ENCODE assay signal across 8 cellular contexts in genomic region chr6:116667620-116668019, GRCh38. TPM values are rescaled to one million over a fixed set of nuclear protein-coding genes. Genes with fewer than 3 reads are reported as not detected.
DNase-seq lines count a peak whose midpoint lies in the region; ATAC-seq, FAIRE-seq and TF ChIP-seq lines count a peak whose summit lies in the region.

No MANE protein-coding gene starts in this region.

- in situ Hi-C loops in HepG2 (cut with HindIII; ENCODE audit: extremely low pct_ligation_motif_present, low pct_unique_long_range_greater_than_20kb) = loop anchor here (25.0 kb wide), 1 partner anchor 380 kb away; the partner anchor contains the start of gene TSPYL1

- peaks cover 13% of the 10 kb centered on the region for H3K27me3 Mint-ChIP-seq in activated CD8-positive, alpha-beta T cell treated with anti-CD3 and anti-CD28 coated beads, Interleukin-2, amount 10 ng/mL, durations not matched to agents 7 days and 5 days (ENCODE audit: low read depth)

- H3K4me1 ChIP-seq in HUES48 (ENCODE audit: control insufficient read depth, insufficient read depth, low read length) (peaks cover 7% of the 10 kb centered on the region; the same call in 1 of the 2 replicates), HepG2 (ENCODE audit: insufficient read depth, low read length) (peaks cover 41% of the 10 kb centered on the region)

- H3K36me3 ChIP-seq in HUES48 (ENCODE audit: control insufficient read depth, insufficient read depth, low read length) (no peaks in the 10 kb centered on the region), HepG2 (replicated peaks in 1 of 2; ENCODE audit: control insufficient read depth in 1 of 2, insufficient read depth in 2 of 2, low read length in 2 of 2) (no peaks in the 10 kb centered on the region)

- no peak for ATAC-seq in activated CD8-positive, alpha-beta T cell treated with anti-CD3 and anti-CD28 coated beads, Interleukin-2, amount 10 ng/mL, durations not matched to agents 7 days and 5 days
- ATAC-seq in HepG2 (no peak), HG02840 (IDR thresholded peaks at IDR 0.05; ENCODE audit: low FRiP score, unreplicated experiment) (no peak), HG03039 (IDR thresholded peaks at IDR 0.05; ENCODE audit: unreplicated experiment) (no peak)

- H3K4me2 ChIP-seq in HepG2 (ENCODE audit: low read depth, low read length) = peak overlapping the region; percentile 93

- H3K4me3 ChIP-seq in HUES48 (ENCODE audit: low read depth, low read length) (peak overlapping the region; percentile 99), HepG2 (replicated peaks in 1 of 3; ENCODE audit: insufficient read depth in 1 of 3, low read depth in 2 of 3, low read length in 3 of 3) (peak overlapping the region; percentile 91 to 100 (median 94))

- POLR2A ChIA-PET in activated CD8-positive, alpha-beta T cell treated with anti-CD3 and anti-CD28 coated beads, Interleukin-2, amount 10 ng/mL, durations not matched to agents 7 days and 5 days (lab: Charles Lee) = interaction anchor here (1.4 to 1.9 kb wide), 3 partner anchors 11 to 14 kb away, joined by 3 to 12 read pairs (median 3); partner anchors contain the start of gene KPNA5
- POLR2A ChIA-PET in HepG2 (lab: Yijun Ruan, JAX) = interaction anchor here (1.1 to 1.3 kb wide), 3 partner anchors 11 to 96 kb away, joined by 3 to 7 read pairs (median 5); partner anchors contain the start of genes KPNA5 and RWDD1

- H3K27me3 ChIP-seq in HUES48 (ENCODE audit: control insufficient read depth, insufficient read depth, low read length) (no peaks in the 10 kb centered on the region), HepG2 (ENCODE audit: control insufficient read depth in 1 of 2, insufficient read depth in 2 of 2, low read length in 2 of 2) (peaks cover 2 to 13% of the 10 kb centered on the region in 2 experiments; a peak in 3 of 5 replicates)

- peaks cover 59% of the 10 kb centered on the region for H3K79me2 ChIP-seq in HepG2 (ENCODE audit: insufficient read depth, low read length)

- TF ChIP-seq EP300 in HepG2 (IDR thresholded peaks at IDR 0.05; ENCODE audit: low read depth in 2 of 2, low read length in 2 of 2) = no peak
- no peak for TF ChIP-seq EP300 in HepG2 (CRISPR knock-in tag; IDR thresholded peaks at IDR 0.05; ENCODE audit: borderline replicate concordance)

- intact Hi-C loops in HepG2 (cut with micrococcal nuclease; ENCODE audit: unreplicated experiment) = loop anchor here (1.0 to 5.0 kb wide), 2 partner anchors 14 to 35 kb away; partner anchors contain the start of gene KPNA5

- H3K27ac ChIP-seq in HUES48 (ENCODE audit: low read depth, low read length) = no peak overlapping the region
- peak overlapping the region; percentile 66 for H3K27ac ChIP-seq in HepG2 (ENCODE audit: extremely low read length, insufficient read depth, low read length)

- WGBS in HepG2 (ENCODE audit: low lambda C conversion rate) = 22% methylated on average over 3 of the region's 3 CpGs

- TF ChIP-seq CTCF in HepG2 (CRISPR knock-in tag; IDR thresholded peaks at IDR 0.05) = no peak

- DNase-seq in NCI-H748 (lab: John Stamatoyannopoulos, UW; ENCODE audit: unreplicated experiment) (peak; percentile 5), NCI-H748 treated with DMSO at 0.1 percent for 48 hours (lab: John Stamatoyannopoulos, UW) (no peak), HepG2 (ENCODE audit: low spot score) (no peak), NCI-H2107 treated with DMSO at 0.1 percent for 48 hours (lab: John Stamatoyannopoulos, UW; ENCODE audit: unreplicated experiment) (no peak)
- DNase-seq in activated CD8-positive, alpha-beta T cell treated with anti-CD3 and anti-CD28 coated beads, Interleukin-2, amount 10 ng/mL, durations not matched to agents 7 days and 5 days = no peak

- no peak for TF ChIP-seq RAD21 in HepG2 (CRISPR knock-in tag; IDR thresholded peaks at IDR 0.05)

- H4K20me1 ChIP-seq in HepG2 (ENCODE audit: insufficient read depth, low read length) = no peaks in the 10 kb centered on the region

- H2AFZ ChIP-seq in HepG2 (ENCODE audit: low read length) = no peak overlapping the region

- H3K9ac ChIP-seq in HUES48 (ENCODE audit: low read depth, low read length) = peak overlapping the region; percentile 90
- peak overlapping the region; percentile 83 for H3K9ac ChIP-seq in HepG2 (ENCODE audit: insufficient read depth, low read depth, low read length)

- H3K9me3 Mint-ChIP-seq in activated CD8-positive, alpha-beta T cell treated with anti-CD3 and anti-CD28 coated beads, Interleukin-2, amount 10 ng/mL, durations not matched to agents 7 days and 5 days (ENCODE audit: insufficient read depth) = no peaks in the 10 kb centered on the region

- H3K36me3 Mint-ChIP-seq in activated CD8-positive, alpha-beta T cell treated with anti-CD3 and anti-CD28 coated beads, Interleukin-2, amount 10 ng/mL, durations not matched to agents 7 days and 5 days (ENCODE audit: low read depth) = peaks cover 27% of the 10 kb centered on the region

- peak overlapping the region; percentile 100 for H3K4me3 Mint-ChIP-seq in activated CD8-positive, alpha-beta T cell treated with anti-CD3 and anti-CD28 coated beads, Interleukin-2, amount 10 ng/mL, durations not matched to agents 7 days and 5 days

- BruUV-seq in HepG2 (replicated peaks; lab: Mats Ljungman, UMichigan) = no TSS peak

- CTCF ChIA-PET in activated CD8-positive, alpha-beta T cell treated with anti-CD3 and anti-CD28 coated beads, Interleukin-2, amount 10 ng/mL, durations not matched to agents 7 days and 5 days (lab: Charles Lee) = interaction anchor here (1.2 to 3.4 kb wide), 4 partner anchors 13 to 107 kb away, joined by 3 to 10 read pairs (median 6); partner anchors contain the start of gene KPNA5
- CTCF ChIA-PET in HepG2 (lab: Yijun Ruan, JAX; ENCODE audit: low intra/inter-chr PET ratio, low total read pairs) = no interaction called here

- TF ChIP-seq POLR2A in HepG2 (IDR thresholded peaks at IDR 0.05; ENCODE audit: insufficient read depth in 1 of 2, low read depth in 2 of 2, low read length in 2 of 2) = no peak

- H3K4me1 Mint-ChIP-seq in activated CD8-positive, alpha-beta T cell treated with anti-CD3 and anti-CD28 coated beads, Interleukin-2, amount 10 ng/mL, durations not matched to agents 7 days and 5 days (ENCODE audit: low read depth) = peaks cover 40% of the 10 kb centered on the region

- FAIRE-seq in HepG2 (lab: Jason Lieb, UNC) = no peak

- H3K27ac Mint-ChIP-seq in activated CD8-positive, alpha-beta T cell treated with anti-CD3 and anti-CD28 coated beads, Interleukin-2, amount 10 ng/mL, durations not matched to agents 7 days and 5 days = peak overlapping the region; percentile 98

- H3K9me3 ChIP-seq in HUES48 (ENCODE audit: control insufficient read depth, insufficient read depth, low read length) (no peaks in the 10 kb centered on the region), HepG2 (ENCODE audit: low read length) (no peaks in the 10 kb centered on the region)

RNA-seq across cellular contexts. Expression of gene ZUP1, which starts 0.9 kb away (rescaled TPM):
- 10 to 100 TPM; 19.1 to 22.5 TPM for total RNA-seq in activated CD8-positive, alpha-beta T cell treated with anti-CD3 and anti-CD28 coated beads, Interleukin-2, amount 10 ng/mL, durations not matched to agents 7 days and 5 days
- total RNA-seq in HepG2 (2016; rRNA removed; fragmentation: Illumina TruSeq; extraction: Trizol) = 29.3 and 40.3 TPM in 2 replicates
- 14.8 and 19.5 TPM in 2 replicates for total RNA-seq in HepG2 (2016; cell fraction: cytosol; rRNA removed; fragmentation: Illumina TruSeq; extraction: Trizol; ENCODE audit: low read depth)
- total RNA-seq in HepG2 (2016; cell fraction: insoluble cytoplasmic fraction; rRNA removed; fragmentation: Illumina TruSeq; extraction: Trizol) = 31.7 and 40.3 TPM in 2 replicates
- total RNA-seq in HepG2 (2016; cell fraction: membrane; rRNA removed; fragmentation: Illumina TruSeq; extraction: Trizol) = 14.6 and 19.1 TPM in 2 replicates
- total RNA-seq in HepG2 (2016; cell fraction: nucleus; rRNA removed; fragmentation: Illumina TruSeq; extraction: Trizol) = 32.3 and 37.7 TPM in 2 replicates
- 11.1 and 12.5 TPM in 2 replicates for polyA plus RNA-seq in HepG2 (2011; rRNA removed)
- 3.0 and 4.2 TPM in 2 replicates for polyA plus RNA-seq in HepG2 (2011; cell fraction: cytosol; rRNA removed)
- 14.9 and 15.6 TPM in 2 replicates for polyA plus RNA-seq in HepG2 (2011; cell fraction: nucleus; rRNA removed)
- polyA plus RNA-seq in HepG2 (2012) = 10.2 TPM in 2 replicates
- 1.1 TPM in 2 replicates for polyA plus RNA-seq in HepG2 (2016; cell fraction: cytosol; fragmentation: Illumina TruSeq; extraction: Trizol; ENCODE audit: low read depth)
- polyA plus RNA-seq in HepG2 (2016; cell fraction: insoluble cytoplasmic fraction; fragmentation: Illumina TruSeq; extraction: Trizol; ENCODE audit: low read depth) = 25.4 and 26.3 TPM in 2 replicates
- polyA plus RNA-seq in HepG2 (2016; cell fraction: membrane; fragmentation: Illumina TruSeq; extraction: Trizol; ENCODE audit: low read depth) = 1.9 and 2.0 TPM in 2 replicates
- polyA plus RNA-seq in HepG2 (2016; cell fraction: nucleus; fragmentation: Illumina TruSeq; extraction: Trizol; ENCODE audit: insufficient read depth, low read depth) = 29.9 and 34.7 TPM in 2 replicates
- polyA minus RNA-seq in HepG2 (2011; rRNA and poly(A)+ RNA removed; ENCODE audit: low replicate concordance) = 2.2 and 4.4 TPM in 2 replicates
- polyA minus RNA-seq in HepG2 (2011; cell fraction: cytosol; rRNA and poly(A)+ RNA removed) = 6.2 and 6.3 TPM in 2 replicates
- polyA minus RNA-seq in HepG2 (2011; cell fraction: nucleus; rRNA and poly(A)+ RNA removed) = 31.7 and 32.1 TPM in 2 replicates

RNA-seq across cellular contexts. Expression of gene KPNA5, which starts 13.4 kb away (rescaled TPM):
- 10 to 100 TPM in 1 of 2 experiments, 1 to 10 TPM in 1; 9.8 to 11.0 TPM for total RNA-seq in activated CD8-positive, alpha-beta T cell treated with anti-CD3 and anti-CD28 coated beads, Interleukin-2, amount 10 ng/mL, durations not matched to agents 7 days and 5 days
- total RNA-seq in HepG2 (2016; rRNA removed; fragmentation: Illumina TruSeq; extraction: Trizol) = 13.0 and 13.1 TPM in 2 replicates
- 23.4 and 26.1 TPM in 2 replicates for total RNA-seq in HepG2 (2016; cell fraction: cytosol; rRNA removed; fragmentation: Illumina TruSeq; extraction: Trizol; ENCODE audit: low read depth)
- 12.5 and 14.7 TPM in 2 replicates for total RNA-seq in HepG2 (2016; cell fraction: insoluble cytoplasmic fraction; rRNA removed; fragmentation: Illumina TruSeq; extraction: Trizol)
- 9.6 and 11.5 TPM in 2 replicates for total RNA-seq in HepG2 (2016; cell fraction: membrane; rRNA removed; fragmentation: Illumina TruSeq; extraction: Trizol)
- total RNA-seq in HepG2 (2016; cell fraction: nucleus; rRNA removed; fragmentation: Illumina TruSeq; extraction: Trizol) = 20.3 and 22.2 TPM in 2 replicates
- 4.8 and 5.3 TPM in 2 replicates for polyA plus RNA-seq in HepG2 (2011; rRNA removed)
- polyA plus RNA-seq in HepG2 (2011; cell fraction: cytosol; rRNA removed) = 1.6 and 2.5 TPM in 2 replicates
- polyA plus RNA-seq in HepG2 (2011; cell fraction: nucleus; rRNA removed) = 6.4 and 8.1 TPM in 2 replicates
- polyA plus RNA-seq in HepG2 (2012) = 6.1 and 6.8 TPM in 2 replicates
- 0.44 and 0.66 TPM in 2 replicates for polyA plus RNA-seq in HepG2 (2016; cell fraction: cytosol; fragmentation: Illumina TruSeq; extraction: Trizol; ENCODE audit: low read depth)
- polyA plus RNA-seq in HepG2 (2016; cell fraction: insoluble cytoplasmic fraction; fragmentation: Illumina TruSeq; extraction: Trizol; ENCODE audit: low read depth) = 7.1 and 7.8 TPM in 2 replicates
- 0.83 and 1.1 TPM in 2 replicates for polyA plus RNA-seq in HepG2 (2016; cell fraction: membrane; fragmentation: Illumina TruSeq; extraction: Trizol; ENCODE audit: low read depth)
- 13.4 and 14.0 TPM in 2 replicates for polyA plus RNA-seq in HepG2 (2016; cell fraction: nucleus; fragmentation: Illumina TruSeq; extraction: Trizol; ENCODE audit: insufficient read depth, low read depth)
- 1.8 and 3.2 TPM in 2 replicates for polyA minus RNA-seq in HepG2 (2011; rRNA and poly(A)+ RNA removed; ENCODE audit: low replicate concordance)
- polyA minus RNA-seq in HepG2 (2011; cell fraction: cytosol; rRNA and poly(A)+ RNA removed) = 9.8 and 10.6 TPM in 2 replicates
- polyA minus RNA-seq in HepG2 (2011; cell fraction: nucleus; rRNA and poly(A)+ RNA removed) = 24.2 and 27.0 TPM in 2 replicates

RNA-seq across cellular contexts. Expression of gene RSPH4A, which starts 51.3 kb away (rescaled TPM):
- total RNA-seq in activated CD8-positive, alpha-beta T cell treated with anti-CD3 and anti-CD28 coated beads, Interleukin-2, amount 10 ng/mL, durations not matched to agents 7 days and 5 days = under 1 TPM; 0.18 to 0.29 TPM
- 0.14 and 0.40 TPM in 2 replicates for total RNA-seq in HepG2 (2016; rRNA removed; fragmentation: Illumina TruSeq; extraction: Trizol)
- 0.09 and 0.20 TPM in 2 replicates for total RNA-seq in HepG2 (2016; cell fraction: cytosol; rRNA removed; fragmentation: Illumina TruSeq; extraction: Trizol; ENCODE audit: low read depth)
- total RNA-seq in HepG2 (2016; cell fraction: insoluble cytoplasmic fraction; rRNA removed; fragmentation: Illumina TruSeq; extraction: Trizol) = 0.27 and 0.41 TPM in 2 replicates
- total RNA-seq in HepG2 (2016; cell fraction: membrane; rRNA removed; fragmentation: Illumina TruSeq; extraction: Trizol) = 0.14 and 0.34 TPM in 2 replicates
- 0.75 and 0.78 TPM in 2 replicates for total RNA-seq in HepG2 (2016; cell fraction: nucleus; rRNA removed; fragmentation: Illumina TruSeq; extraction: Trizol)
- 0.08 and 0.24 TPM in 2 replicates for polyA plus RNA-seq in HepG2 (2011; rRNA removed)
- 0.05 and 0.12 TPM in 2 replicates for polyA plus RNA-seq in HepG2 (2011; cell fraction: cytosol; rRNA removed)
- 0.29 and 0.36 TPM in 2 replicates for polyA plus RNA-seq in HepG2 (2011; cell fraction: nucleus; rRNA removed)
- polyA plus RNA-seq in HepG2 (2012) = 0.04 and 0.24 TPM in 2 replicates
- polyA plus RNA-seq in HepG2 (2016; cell fraction: cytosol; fragmentation: Illumina TruSeq; extraction: Trizol; ENCODE audit: low read depth) = 0.07 TPM in 1 of 2 replicates, not detected in the other
- polyA plus RNA-seq in HepG2 (2016; cell fraction: insoluble cytoplasmic fraction; fragmentation: Illumina TruSeq; extraction: Trizol; ENCODE audit: low read depth) = 0.08 and 0.22 TPM in 2 replicates
- 0.14 and 0.32 TPM in 2 replicates for polyA plus RNA-seq in HepG2 (2016; cell fraction: membrane; fragmentation: Illumina TruSeq; extraction: Trizol; ENCODE audit: low read depth)
- polyA plus RNA-seq in HepG2 (2016; cell fraction: nucleus; fragmentation: Illumina TruSeq; extraction: Trizol; ENCODE audit: insufficient read depth, low read depth) = 1.3 and 1.8 TPM in 2 replicates
- polyA minus RNA-seq in HepG2 (2011; rRNA and poly(A)+ RNA removed; ENCODE audit: low replicate concordance) = 0.20 TPM in 1 of 2 replicates, not detected in the other
- polyA minus RNA-seq in HepG2 (2011; cell fraction: cytosol; rRNA and poly(A)+ RNA removed) = not detected in 2 replicates
- 0.62 and 1.2 TPM in 2 replicates for polyA minus RNA-seq in HepG2 (2011; cell fraction: nucleus; rRNA and poly(A)+ RNA removed)
